ENCODE assay signal across 9 cellular contexts in the genomic region with DNA sequence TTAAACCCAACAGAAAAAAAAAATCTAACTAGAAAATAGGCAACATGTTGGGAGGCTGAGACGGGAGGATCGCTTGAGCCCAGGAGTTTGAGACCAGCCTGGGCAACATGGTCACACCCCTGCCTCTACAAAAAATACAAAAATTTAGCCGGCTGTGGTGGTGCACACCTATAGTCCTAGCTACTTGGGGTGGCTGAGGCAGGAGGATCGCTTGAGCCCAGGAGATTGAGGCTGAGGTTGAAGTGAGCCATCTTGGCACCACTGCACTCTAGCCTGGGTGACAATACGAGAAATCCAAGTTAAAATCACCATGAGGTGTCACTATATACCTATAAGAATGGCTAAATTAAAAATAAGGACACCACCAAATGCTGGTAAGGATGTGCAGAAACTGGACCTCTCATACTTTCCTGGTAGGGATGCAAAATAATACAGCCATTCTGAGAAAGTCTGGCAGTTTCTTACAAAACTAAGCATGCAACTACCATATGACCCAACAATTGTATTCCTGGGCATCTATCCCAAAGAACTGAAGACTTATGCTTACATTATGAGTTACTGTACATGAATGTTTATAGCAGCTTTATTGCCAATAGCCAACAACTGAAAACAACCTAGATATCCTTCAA. TPM values are rescaled to one million over a fixed set of nuclear protein-coding genes. Genes with fewer than 3 reads are reported as not detected.
DNase-seq lines count a peak whose midpoint lies in the region; ATAC-seq and TF ChIP-seq lines count a peak whose summit lies in the region.
"Had no signal": no experiment of that assay in that cellular context is flagged by ENCODE, and none has a peak within 500 bp of the region (broad histone marks: within the 10 kb centered on the region; RNA-seq: fewer than 3 reads in every experiment).

No MANE protein-coding gene starts in this region.

- H3K36me3 Mint-ChIP-seq in activated CD4-positive, alpha-beta T cell treated with anti-CD3 and anti-CD28 coated beads, Interleukin-2, amount 10 ng/mL, durations not matched to agents 24 days and 14 days (ENCODE audit: low read depth), result peaks cover 2% of the 10 kb centered on the region

- H3K27me3 ChIP-seq in RWPE2 (ENCODE audit: insufficient read depth, poor library complexity, severe bottlenecking) (no peaks in the 10 kb centered on the region), stomach smooth muscle (ENCODE audit: control insufficient read depth in 1 of 2, insufficient read depth in 2 of 2, low read length in 2 of 2) (no peaks in the 10 kb centered on the region)

- peaks cover 37% of the 10 kb centered on the region for H3K4me1 ChIP-seq in RWPE2 (ENCODE audit: insufficient read depth, poor library complexity, severe bottlenecking)
- H3K4me1 ChIP-seq in stomach smooth muscle (ENCODE audit: control insufficient read depth, insufficient read depth, low read length), result peaks cover 24% of the 10 kb centered on the region

- ATAC-seq in RWPE2 (ENCODE audit: low read depth) (no peak), HG03520 (IDR thresholded peaks at IDR 0.05; ENCODE audit: unreplicated experiment) (no peak)
- ATAC-seq: activated CD4-positive, alpha-beta T cell treated with anti-CD3 and anti-CD28 coated beads for 36 hours had no signal

- DNase-seq in DMS 273 (lab: John Stamatoyannopoulos, UW; ENCODE audit: unreplicated experiment) (peak; percentile 56), DMS 273 treated with DMSO at 0.1 percent for 48 hours (lab: John Stamatoyannopoulos, UW) (no peak), RWPE2 (ENCODE audit: low spot score) (no peak), foreskin fibroblast (peak; percentile 60 to 85), mesenteric fat pad (ENCODE audit: low spot score) (no peak)
- no peak for DNase-seq in activated CD4-positive, alpha-beta T cell treated with anti-CD3 and anti-CD28 coated beads, Interleukin-2, amount 10 ng/mL, durations not matched to agents 24 days and 14 days
- DNase-seq: activated CD4-positive, alpha-beta T cell treated with anti-CD3 and anti-CD28 coated beads for 36 hours had no signal

- H3K27me3 Mint-ChIP-seq in activated CD4-positive, alpha-beta T cell treated with anti-CD3 and anti-CD28 coated beads, Interleukin-2, amount 10 ng/mL, durations not matched to agents 24 days and 14 days, result peaks cover 64% of the 10 kb centered on the region

- H3K36me3 ChIP-seq in RWPE2 (ENCODE audit: low read depth) (peaks cover 4% of the 10 kb centered on the region; the same call in 1 of the 2 replicates), stomach smooth muscle (ENCODE audit: control insufficient read depth in 2 of 2, insufficient read depth in 2 of 2, low read length in 2 of 2) (no peaks in the 10 kb centered on the region)

- TF ChIP-seq CTCF in RWPE2 (IDR thresholded peaks at IDR 0.05; ENCODE audit: poor library complexity, severe bottlenecking), result peak; percentile 28
- TF ChIP-seq CTCF in foreskin fibroblast (IDR thresholded peaks at IDR 0.05; ENCODE audit: low read depth, low read length), result no peak

- no peaks in the 10 kb centered on the region for H3K9me3 Mint-ChIP-seq in activated CD4-positive, alpha-beta T cell treated with anti-CD3 and anti-CD28 coated beads, Interleukin-2, amount 10 ng/mL, durations not matched to agents 24 days and 14 days

- no peak overlapping the region for H3K4me3 Mint-ChIP-seq in activated CD4-positive, alpha-beta T cell treated with anti-CD3 and anti-CD28 coated beads, Interleukin-2, amount 10 ng/mL, durations not matched to agents 24 days and 14 days
- H3K4me3 Mint-ChIP-seq: activated CD4-positive, alpha-beta T cell treated with anti-CD3 and anti-CD28 coated beads for 36 hours had no signal

- H3K9ac ChIP-seq in stomach smooth muscle (ENCODE audit: low read length in 2 of 2), result no peak overlapping the region

- intact Hi-C loops in activated CD4-positive, alpha-beta T cell treated with anti-CD3 and anti-CD28 coated beads, Interleukin-2, amount 10 ng/mL, durations not matched to agents 24 days and 14 days (cut with micrococcal nuclease), result no loop called here

- peaks cover 11% of the 10 kb centered on the region for H3K4me1 Mint-ChIP-seq in activated CD4-positive, alpha-beta T cell treated with anti-CD3 and anti-CD28 coated beads, Interleukin-2, amount 10 ng/mL, durations not matched to agents 24 days and 14 days

- H3K9me3 ChIP-seq in RWPE2 (ENCODE audit: severe bottlenecking) (no peaks in the 10 kb centered on the region), stomach smooth muscle (ENCODE audit: control insufficient read depth in 2 of 2, low read length in 2 of 2) (no peaks in the 10 kb centered on the region)

- H3K4me3 ChIP-seq in RWPE2 (ENCODE audit: severe bottlenecking) (peak overlapping the region; percentile 76), foreskin fibroblast (ENCODE audit: low read depth in 1 of 2, low read length in 2 of 2) (peak overlapping the region; percentile 69 to 84), stomach smooth muscle (ENCODE audit: low read length in 2 of 2) (peak overlapping the region; percentile 56 to 87)

- H3K27ac ChIP-seq in RWPE2 (ENCODE audit: poor library complexity, severe bottlenecking), result peak overlapping the region; percentile 91
- H3K27ac ChIP-seq in stomach smooth muscle (ENCODE audit: low read length), result peak overlapping the region; percentile 12

- H3K27ac Mint-ChIP-seq in activated CD4-positive, alpha-beta T cell treated with anti-CD3 and anti-CD28 coated beads, Interleukin-2, amount 10 ng/mL, durations not matched to agents 24 days and 14 days, result no peak overlapping the region
- H3K27ac Mint-ChIP-seq: activated CD4-positive, alpha-beta T cell treated with anti-CD3 and anti-CD28 coated beads for 36 hours had no signal

RNA-seq across cellular contexts. Expression of a gene that starts 2.2 kb away (rescaled TPM):
- total RNA-seq in mesenteric fat pad, result 97.2 TPM
- total RNA-seq in activated CD4-positive, alpha-beta T cell treated with anti-CD3 and anti-CD28 coated beads, Interleukin-2, amount 10 ng/mL, durations not matched to agents 24 days and 14 days, result 0.14 and 0.50 TPM in 2 replicates

RNA-seq across cellular contexts. Expression of a gene that starts 2.6 kb away (rescaled TPM):
- 14.7 TPM for total RNA-seq in mesenteric fat pad
- 0.26 TPM in 2 replicates for total RNA-seq in activated CD4-positive, alpha-beta T cell treated with anti-CD3 and anti-CD28 coated beads, Interleukin-2, amount 10 ng/mL, durations not matched to agents 24 days and 14 days

Comparison
In these comparisons a context has a peak if more than half of its experiments do, and no peak if none do; other contexts are left out.
1. DNase-seq: peak in DMS 273 (single experiment) and foreskin fibroblast (2 of 2); none in DMS 273 treated with DMSO at 0.1 percent for 48 hours (single experiment), RWPE2 (single experiment), mesenteric fat pad (single experiment) and activated CD4-positive, alpha-beta T cell treated with anti-CD3 and anti-CD28 coated beads, Interleukin-2, amount 10 ng/mL, durations not matched to agents 24 days and 14 days (single experiment).
2. RNA of a gene that starts 2.2 kb away (total RNA-seq): 97.2 TPM in mesenteric fat pad (single experiment); 0.14 to 0.50 TPM in activated CD4-positive, alpha-beta T cell treated with anti-CD3 and anti-CD28 coated beads, Interleukin-2, amount 10 ng/mL, durations not matched to agents 24 days and 14 days; every median in the first group is over 10 times any median in the second.
3. RNA of a gene that starts 2.6 kb away (total RNA-seq): 14.7 TPM in mesenteric fat pad (single experiment); 0.26 TPM in activated CD4-positive, alpha-beta T cell treated with anti-CD3 and anti-CD28 coated beads, Interleukin-2, amount 10 ng/mL, durations not matched to agents 24 days and 14 days; every median in the first group is over 10 times any median in the second.
4. Peak in every context shown above with its lines, with median percentiles within 50 percentile points of each other: H3K4me3 ChIP-seq.